In genomic region chr3:126355777-126356372, GRCh38 we compare ENCODE assay signal across 8 cellular contexts. TPM values are rescaled to one million over a fixed set of nuclear protein-coding genes. Genes with fewer than 3 reads are reported as not detected.
DNase-seq lines count a peak whose midpoint lies in the region; ATAC-seq and TF ChIP-seq lines count a peak whose summit lies in the region.

No MANE protein-coding gene starts in this region.

- intact Hi-C loops in A673 (cut with micrococcal nuclease; ENCODE audit: unreplicated experiment): loop anchor here (5.0 kb wide), 2 partner anchors 64 to 116 kb away; no protein-coding TSS in a partner anchor

- no peaks in the 10 kb centered on the region for H3K9me3 ChIP-seq in A673 (ENCODE audit: low read depth, low read length, poor library complexity, severe bottlenecking)
- H3K9me3 ChIP-seq in endodermal cell (ENCODE audit: control insufficient read depth, low read length): no peaks in the 10 kb centered on the region

- H3K4me1 ChIP-seq in A673 (ENCODE audit: insufficient read depth, low read length, poor library complexity, severe bottlenecking) (peaks cover 28% of the 10 kb centered on the region), endodermal cell (ENCODE audit: control insufficient read depth, insufficient read depth, low read length) (peaks cover 8% of the 10 kb centered on the region)

- WGBS in endodermal cell (ENCODE audit: insufficient coverage in 1 of 2, insufficient read length in 1 of 2), 2 experiments: 1 to 3% methylated on average over 13 to 32 of the region's 32 CpGs

- no TSS peak for BruUV-seq in A673 (replicated peaks; lab: Mats Ljungman, UMichigan)

- peak overlapping the region; percentile 81 for H3K4me3 Mint-ChIP-seq in endodermal cell

- H3K4me1 Mint-ChIP-seq in endodermal cell: peaks cover 20% of the 10 kb centered on the region

- peaks cover 4% of the 10 kb centered on the region for H3K36me3 Mint-ChIP-seq in endodermal cell (ENCODE audit: low read depth)

- in situ Hi-C loops in GM13977 (cut with MboI; ENCODE audit: low pct_unique_long_range_greater_than_20kb, low sequenced_read_pairs, unreplicated experiment): no loop called here

- H3K4me3 ChIP-seq in A673 (ENCODE audit: low read depth, low read length, poor library complexity, severe bottlenecking) (peak overlapping the region; percentile 77), endodermal cell (ENCODE audit: low read length) (peak overlapping the region; percentile 82)

- DNase-seq in A673 (ENCODE audit: low spot score): peak; percentile 29
- peak; percentile 72 for DNase-seq in GM13977 (ENCODE audit: low spot score)
- DNase-seq in SK-N-DZ (ENCODE audit: low spot score): peak; percentile 95
- DNase-seq in endodermal cell: peak; percentile 97
- DNase-seq in lung microvascular endothelial cell (ENCODE audit: low read depth in 2 of 2): peak; percentile 60 to 98
- DNase-seq in substantia nigra (lab: John Stamatoyannopoulos, UW): peak; percentile 84 to 98 (median 95)

- H3K36me3 ChIP-seq in A673 (ENCODE audit: insufficient read depth, low read length, poor library complexity, severe bottlenecking): peaks cover 25% of the 10 kb centered on the region
- no peaks in the 10 kb centered on the region for H3K36me3 ChIP-seq in endodermal cell (ENCODE audit: control insufficient read depth, insufficient read depth, low read length)

- POLR2A ChIA-PET in A673 (lab: Charles Lee; ENCODE audit: low non-redundant PET): no interaction called here

- peaks cover 9% of the 10 kb centered on the region for H3K27me3 Mint-ChIP-seq in endodermal cell (ENCODE audit: insufficient read depth)

- no peaks in the 10 kb centered on the region for H3K27me3 ChIP-seq in A673 (replicated peaks; ENCODE audit: insufficient read depth, low read depth, low read length, poor library complexity)
- peaks cover 8% of the 10 kb centered on the region for H3K27me3 ChIP-seq in endodermal cell (ENCODE audit: control insufficient read depth, insufficient read depth, low read length, poor library complexity, severe bottlenecking)

- H3K9me3 Mint-ChIP-seq in endodermal cell: no peaks in the 10 kb centered on the region

- TF ChIP-seq CTCF in A673 (conservative IDR thresholded peaks at IDR 0.05; ENCODE audit: low read depth, low read length) (no peak), GM13977 (IDR thresholded peaks at IDR 0.05; ENCODE audit: extremely low read depth, insufficient read depth, missing control alignments) (no peak), endodermal cell (conservative IDR thresholded peaks at IDR 0.05) (no peak)

- peak overlapping the region; percentile 83 for H3K27ac ChIP-seq in A673 (ENCODE audit: low read depth, low read length, poor library complexity, severe bottlenecking)
- H3K27ac ChIP-seq in endodermal cell (ENCODE audit: low read depth, low read length): no peak overlapping the region
- H3K27ac ChIP-seq in substantia nigra (ENCODE audit: low read depth, low read length, poor library complexity, severe bottlenecking): peak overlapping the region; percentile 100

- ATAC-seq in HG03280 (IDR thresholded peaks at IDR 0.05; ENCODE audit: unreplicated experiment): no peak
- no peak for ATAC-seq in HG03565 (IDR thresholded peaks at IDR 0.05; ENCODE audit: unreplicated experiment)

- CTCF ChIA-PET in A673 (lab: Charles Lee): no interaction called here

- H3K27ac Mint-ChIP-seq in endodermal cell: peak overlapping the region; percentile 92

- peak overlapping the region; percentile 38 for H3K9ac ChIP-seq in endodermal cell (ENCODE audit: extremely low read depth, low read length, poor library complexity, severe bottlenecking)

RNA-seq across cellular contexts. Expression of gene KLF15, which starts 1.3 kb away (rescaled TPM):
- total RNA-seq in A673 (2021) (32.1 and 32.6 TPM in 2 replicates), endodermal cell (10 to 100 TPM; 20.7 to 31.1 TPM), lung microvascular endothelial cell (1.5 and 8.1 TPM in 2 replicates)
- polyA plus RNA-seq in SK-N-DZ (2014; cell fraction: cytosol; rRNA removed): 7.5 and 10.0 TPM in 2 replicates
- 12.3 and 12.6 TPM in 2 replicates for polyA plus RNA-seq in SK-N-DZ (2014; cell fraction: nucleus; rRNA removed)
- 7.3 TPM for polyA plus RNA-seq in endodermal cell (2013, experiment 1 of 2)
- polyA plus RNA-seq in endodermal cell (2013, experiment 2 of 2): 5.6 TPM

RNA-seq across cellular contexts. Expression of gene CFAP100, which starts 38.8 kb away (rescaled TPM):
- total RNA-seq in A673 (2021) (not detected in 2 replicates), endodermal cell (under 1 TPM; 0.44 to 0.66 TPM), lung microvascular endothelial cell (not detected in 2 replicates)
- polyA plus RNA-seq in SK-N-DZ (2014; cell fraction: cytosol; rRNA removed): not detected in 2 replicates
- not detected in 2 replicates for polyA plus RNA-seq in SK-N-DZ (2014; cell fraction: nucleus; rRNA removed)
- 2.6 TPM for polyA plus RNA-seq in endodermal cell (2013, experiment 1 of 2)
- polyA plus RNA-seq in endodermal cell (2013, experiment 2 of 2): 1.6 TPM

Comparison
In these comparisons a context has a peak if more than half of its experiments do, and no peak if none do; other contexts are left out.
1. DNase-seq: peak in every context shown above with its lines; median percentile 97 in endodermal cell; 95 in SK-N-DZ; 95 in substantia nigra; 79 in lung microvascular endothelial cell; 72 in GM13977; 29 in A673.